Comparison of ENCODE assay signal across 12 cellular contexts in genomic region chr2:60873381-60873780, GRCh38. TPM values are rescaled to one million over a fixed set of nuclear protein-coding genes. Genes with fewer than 3 reads are reported as not detected.
A peak's percentile ranks its signal among the peaks of the same experiment; 100 is the strongest.
DNase-seq lines count a peak whose midpoint lies in the region; ATAC-seq and TF ChIP-seq lines count a peak whose summit lies in the region.
"Had no signal": no experiment of that assay in that cellular context is flagged by ENCODE, and none has a peak within 500 bp of the region (broad histone marks: within the 10 kb centered on the region; RNA-seq: fewer than 3 reads in every experiment).

No MANE protein-coding gene starts in this region.

- H3K4me1 Mint-ChIP-seq in neural progenitor cell = no peaks in the 10 kb centered on the region

- no peak for TF ChIP-seq POLR2A in vagina (IDR thresholded peaks at IDR 0.05)

- H3K4me1 ChIP-seq in DOHH2 (ENCODE audit: control insufficient read depth, low read length) (peaks cover 76% of the 10 kb centered on the region), neural progenitor cell (no peaks in the 10 kb centered on the region), vagina (no peaks in the 10 kb centered on the region)

- peaks cover 35% of the 10 kb centered on the region for H3F3A ChIP-seq in DOHH2 (ENCODE audit: control insufficient read depth, insufficient read depth)
- no peaks in the 10 kb centered on the region for H3F3A ChIP-seq in neural progenitor cell (ENCODE audit: low read depth)

- no peaks in the 10 kb centered on the region for H3K36me3 Mint-ChIP-seq in neural progenitor cell

- H3K79me2 ChIP-seq in DOHH2 (ENCODE audit: control insufficient read depth, low read length) (no peaks in the 10 kb centered on the region), neural progenitor cell (ENCODE audit: low read depth) (no peaks in the 10 kb centered on the region)

- ATAC-seq in GM18909 (IDR thresholded peaks at IDR 0.05; ENCODE audit: poor library complexity, unreplicated experiment) (peak; percentile 87), HG02610 (IDR thresholded peaks at IDR 0.05; ENCODE audit: unreplicated experiment) (peak; percentile 85), HG03457 (IDR thresholded peaks at IDR 0.05; ENCODE audit: unreplicated experiment) (peak; percentile 79)

- no peaks in the 10 kb centered on the region for H3K9me3 Mint-ChIP-seq in neural progenitor cell

- H3K27ac ChIP-seq in DOHH2 (ENCODE audit: low read depth, low read length) (peak overlapping the region; percentile 74), neural progenitor cell (no peak overlapping the region), vagina (no peak overlapping the region)

- no peak overlapping the region for H2AFZ ChIP-seq in neural progenitor cell (replicated peaks)

- H3K27me3 ChIP-seq in DOHH2 (ENCODE audit: control insufficient read depth, low read length) (no peaks in the 10 kb centered on the region), neural progenitor cell (no peaks in the 10 kb centered on the region), vagina (no peaks in the 10 kb centered on the region)
- H3K27me3 ChIP-seq: spleen had no signal

- TF ChIP-seq CTCF in DOHH2 (IDR thresholded peaks at IDR 0.05; ENCODE audit: low read depth, low read length, poor library complexity, severe bottlenecking) (no peak), neural progenitor cell (IDR thresholded peaks at IDR 0.05) (no peak), vagina (IDR thresholded peaks at IDR 0.05) (no peak)

- H3K27me3 Mint-ChIP-seq in neural progenitor cell (ENCODE audit: insufficient read depth, low read depth) = no peaks in the 10 kb centered on the region

- intact Hi-C loops in cardiac septum (cut with DNase I) = no loop called here
- intact Hi-C loops in vagina (cut with DNase I) = no loop called here

- no peak overlapping the region for H3K27ac Mint-ChIP-seq in neural progenitor cell

- no peak overlapping the region for H3K9ac ChIP-seq in neural progenitor cell

- H3K4me2 ChIP-seq in DOHH2 (ENCODE audit: low read length) (peak overlapping the region; percentile 54), neural progenitor cell (no peak overlapping the region)

- H3K4me3 ChIP-seq in DOHH2 (ENCODE audit: low read length) (peak overlapping the region; percentile 23), neural progenitor cell (no peak overlapping the region), vagina (no peak overlapping the region)
- H3K4me3 ChIP-seq: spleen had no signal

- H3K36me3 ChIP-seq in DOHH2 (ENCODE audit: control insufficient read depth, low read length) (peaks cover under 1% of the 10 kb centered on the region; the same call in 1 of the 2 replicates), neural progenitor cell (no peaks in the 10 kb centered on the region), vagina (no peaks in the 10 kb centered on the region)
- H3K36me3 ChIP-seq: spleen had no signal

- H3K4me3 Mint-ChIP-seq in neural progenitor cell = no peak overlapping the region

- no peaks in the 10 kb centered on the region for H3K9me2 ChIP-seq in DOHH2 (replicated peaks; ENCODE audit: control insufficient read depth, low read length)

- no peaks in the 10 kb centered on the region for H4K20me1 ChIP-seq in DOHH2 (ENCODE audit: control insufficient read depth, insufficient read depth, low read depth, low read length)
- no peaks in the 10 kb centered on the region for H4K20me1 ChIP-seq in neural progenitor cell (ENCODE audit: low read depth)

- no peak for DNase-seq in cardiac septum (ENCODE audit: low spot score)
- no peak for DNase-seq in neural progenitor cell (ENCODE audit: low spot score)
- DNase-seq in vagina (ENCODE audit: extremely low spot score in 2 of 2) = no peak
- no peak for DNase-seq in activated CD4-positive, CD25-positive, alpha-beta regulatory T cell (lab: John Stamatoyannopoulos, UW)
- DNase-seq: activated gamma-delta T cell, KBM-7, NCI-H446, spleen had no signal

- H3K9me3 ChIP-seq in DOHH2 (ENCODE audit: control insufficient read depth, insufficient read depth, low read length) (no peaks in the 10 kb centered on the region), neural progenitor cell (ENCODE audit: low read depth) (no peaks in the 10 kb centered on the region), vagina (no peaks in the 10 kb centered on the region)

RNA-seq across cellular contexts. Expression of gene REL, which starts 8.0 kb away (rescaled TPM):
- total RNA-seq in cardiac septum (5.7 TPM), neural progenitor cell (ENCODE audit: low replicate concordance) (7.1 and 12.0 TPM in 2 replicates), vagina (29.0 TPM)
